Comparison of ENCODE assay signal across 16 cellular contexts in genomic region chr4:98006060-98006459, GRCh38.
A peak's percentile ranks its signal among the peaks of the same experiment; 100 is the strongest.
DNase-seq lines count a peak whose midpoint lies in the region; ATAC-seq and TF ChIP-seq lines count a peak whose summit lies in the region.
"Had no signal": no experiment of that assay in that cellular context is flagged by ENCODE, and none has a peak within 500 bp of the region (broad histone marks: within the 10 kb centered on the region; RNA-seq: fewer than 3 reads in every experiment).

No MANE protein-coding gene starts in this region.

- no peaks in the 10 kb centered on the region for H3K4me1 ChIP-seq in mucosa of descending colon (ENCODE audit: low read depth)
- H3K4me1 ChIP-seq in uterus, result no peaks in the 10 kb centered on the region
- H3K4me1 ChIP-seq: BLaER1, Caco-2 had no signal

- no peak overlapping the region for H3K27ac ChIP-seq in uterus
- H3K27ac ChIP-seq: 22Rv1, BLaER1, C4-2B, GM23248 had no signal

- intact Hi-C loops in mucosa of descending colon (cut with DNase I, micrococcal nuclease) (no loop called here), uterus (cut with DNase I; ENCODE audit: low total_unique reads) (no loop called here)

- TF ChIP-seq CTCF in epithelial cell of esophagus (IDR thresholded peaks at IDR 0.05; ENCODE audit: insufficient read depth, low read depth, low read length, missing control alignments), result no peak
- no peak for TF ChIP-seq CTCF in mucosa of descending colon (IDR thresholded peaks at IDR 0.05)
- TF ChIP-seq CTCF in uterus (IDR thresholded peaks at IDR 0.05), result no peak

- no peak for TF ChIP-seq POLR2A in uterus (IDR thresholded peaks at IDR 0.05)

- peak; percentile 53 for DNase-seq in HT1080 (ENCODE audit: low read depth)
- DNase-seq in epithelial cell of esophagus (ENCODE audit: low read depth), result peak; percentile 29
- DNase-seq in glomerular endothelial cell (ENCODE audit: extremely low read depth, low read depth, low spot score), result peak; percentile 12
- no peak for DNase-seq in mucosa of descending colon
- DNase-seq in uterus, result no peak
- DNase-seq: Caco-2; CD4-positive, CD25-positive, alpha-beta regulatory T cell; CD8-positive, alpha-beta T cell; DMS153; DND-41; GM23248; H9 had no signal

- H3K9me3 ChIP-seq in mucosa of descending colon (peaks cover 3% of the 10 kb centered on the region), uterus (no peaks in the 10 kb centered on the region)
- H3K9me3 ChIP-seq: BLaER1, Caco-2 had no signal

- no peaks in the 10 kb centered on the region for H3K36me3 ChIP-seq in mucosa of descending colon (ENCODE audit: low read depth)
- H3K36me3 ChIP-seq in uterus, result no peaks in the 10 kb centered on the region
- H3K36me3 ChIP-seq: BLaER1 had no signal

- no peak for ATAC-seq in mucosa of descending colon
- ATAC-seq in GM19328 (IDR thresholded peaks at IDR 0.05; ENCODE audit: unreplicated experiment), result no peak
- ATAC-seq: CD8-positive, alpha-beta T cell had no signal

- no peak overlapping the region for H3K4me3 ChIP-seq in epithelial cell of esophagus (ENCODE audit: low read length)
- H3K4me3 ChIP-seq in mucosa of descending colon, result no peak overlapping the region
- H3K4me3 ChIP-seq in uterus, result no peak overlapping the region
- H3K4me3 ChIP-seq: BLaER1, GM23248 had no signal

- no peaks in the 10 kb centered on the region for H3K27me3 ChIP-seq in uterus
- H3K27me3 ChIP-seq: BLaER1 had no signal

Comparison
In these comparisons a context has a peak if more than half of its experiments do, and no peak if none do; other contexts are left out.
1. DNase-seq: peak in HT1080 (single experiment), epithelial cell of esophagus (single experiment) and glomerular endothelial cell (single experiment); none in mucosa of descending colon (0 of 3) and uterus (0 of 2).